In the genomic region with DNA sequence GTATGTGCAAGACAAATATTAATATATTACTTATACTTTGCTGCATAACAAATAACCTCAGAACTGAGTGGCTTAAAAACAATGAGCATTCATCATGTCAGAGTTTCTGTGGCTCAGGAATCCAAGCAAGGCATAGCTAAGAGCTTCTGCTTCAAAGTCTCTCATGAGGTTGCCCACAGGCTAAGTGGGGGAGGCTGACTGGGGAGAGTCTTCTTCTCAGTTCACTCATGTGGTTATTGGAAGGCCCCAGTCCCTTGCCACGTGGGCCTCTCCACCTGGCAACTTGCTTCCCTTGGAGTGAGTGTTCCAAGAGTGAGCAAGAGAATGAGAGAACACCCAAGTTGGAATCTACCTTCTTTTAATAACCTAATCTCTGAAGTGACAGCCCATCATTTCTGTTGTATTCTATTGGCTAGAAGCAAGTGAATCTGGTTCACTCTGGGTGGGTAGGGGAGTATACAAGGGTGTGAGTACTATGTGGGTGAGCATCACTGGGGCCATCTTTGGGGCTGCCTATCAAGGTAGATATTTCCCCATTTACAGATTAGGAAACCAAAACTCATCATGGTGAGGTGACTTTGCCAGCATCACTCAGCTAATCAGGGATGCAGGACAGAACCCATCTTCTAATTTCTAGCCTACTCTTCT, we compare ENCODE assay signal across 26 cellular contexts. TPM values are rescaled to one million over a fixed set of nuclear protein-coding genes. Genes with fewer than 3 reads are reported as not detected.
DNase-seq lines count a peak whose midpoint lies in the region; ATAC-seq and TF ChIP-seq lines count a peak whose summit lies in the region.
"Had no signal": no experiment of that assay in that cellular context is flagged by ENCODE, and none has a peak within 500 bp of the region (broad histone marks: within the 10 kb centered on the region; RNA-seq: fewer than 3 reads in every experiment).

No MANE protein-coding gene starts in this region.

- no peak for ATAC-seq in lower lobe of right lung
- ATAC-seq: CD8-positive, alpha-beta T cell; heart right ventricle; naive thymus-derived CD8-positive, alpha-beta T cell had no signal

- H3K4me3 Mint-ChIP-seq in Calu3 (ENCODE audit: low read depth, unreplicated experiment), result no peak overlapping the region
- H3K4me3 Mint-ChIP-seq: CD8-positive, alpha-beta T cell; naive thymus-derived CD8-positive, alpha-beta T cell had no signal

- no TSS peak for BruUV-seq in Calu3 (replicated peaks; lab: Mats Ljungman, UMichigan)

- no peaks in the 10 kb centered on the region for H3K27me3 Mint-ChIP-seq in Calu3 (ENCODE audit: unreplicated experiment)

- intact Hi-C loops in Calu3 (cut with micrococcal nuclease; ENCODE audit: unreplicated experiment), result no loop called here
- intact Hi-C loops in lower lobe of right lung (cut with DNase I), result no loop called here

- peak; percentile 34 to 52 for DNase-seq in activated CD4-positive, alpha-beta T cell treated with anti-CD3 and anti-CD28 coated beads, Interleukin-2, amount 50 U/mL, for 48 hours
- no peak for DNase-seq in activated CD4-positive, alpha-beta T cell treated with anti-CD3 and anti-CD28 coated beads, Interleukin-2, amount 50 U/mL, for 4 hours
- peak; percentile 40 for DNase-seq in Calu3
- DNase-seq in activated naive CD4-positive, alpha-beta T cell treated with anti-CD3 and anti-CD28 coated beads, Interleukin-2, amount 50 U/mL, for 16 hours, result peak; percentile 44
- peak; percentile 27 to 64 for DNase-seq in stimulated activated CD4-positive, alpha-beta T cell treated with anti-CD3 and anti-CD28 coated beads, Interleukin-2, amount 100 ng/mL, for 24 hours
- DNase-seq in RPMI8226, result no peak
- no peak for DNase-seq in effector CD4-positive, alpha-beta T cell
- DNase-seq in lower lobe of right lung, result no peak
- DNase-seq: AML-193; amniotic stem cell; CD8-positive, alpha-beta T cell; effector CD8-positive, alpha-beta T cell; erythroblast; GDM1; heart right ventricle; IMR-90; naive thymus-derived CD8-positive, alpha-beta T cell; NCI-H1105 treated with DMSO at 0.1 percent for 48 hours; NCI-H2029 treated with DMSO at 0.1 percent for 48 hours; NCI-H774; occipital lobe; SK-N-SH; uterus had no signal

- no peaks in the 10 kb centered on the region for H3K9me3 ChIP-seq in lower lobe of right lung
- H3K9me3 ChIP-seq: breast epithelium, heart right ventricle, SK-N-SH, thoracic aorta, uterus had no signal

- H3K9me3 Mint-ChIP-seq in Calu3 (ENCODE audit: low read depth, unreplicated experiment), result no peaks in the 10 kb centered on the region
- H3K9me3 Mint-ChIP-seq: activated T-helper 2 cell treated with anti-CD3 and anti-CD28 coated beads, Interferon-gamma antibody, Interleukin-2, Interleukin-4, amounts not matched to agents 10 μg/mL and 5 μg/mL and 100 μg/mL, durations not matched to agents 14 hours and 24 hours and 36 hours; CD8-positive, alpha-beta T cell; naive thymus-derived CD8-positive, alpha-beta T cell had no signal

- peaks cover 5% of the 10 kb centered on the region for H3K4me1 ChIP-seq in lower lobe of right lung
- H3K4me1 ChIP-seq: heart right ventricle, uterus had no signal

- no peak overlapping the region for H3K27ac ChIP-seq in lower lobe of right lung
- H3K27ac ChIP-seq: breast epithelium, heart right ventricle, thoracic aorta, uterus had no signal

- CTCF ChIA-PET in Calu3 (lab: Charles Lee), result interaction anchor here (1.0 kb wide), 1 partner anchor 22 kb away, joined by 4 read pairs; no protein-coding TSS in a partner anchor

- TF ChIP-seq CTCF in Calu3 (IDR thresholded peaks at IDR 0.05; ENCODE audit: unreplicated experiment) (no peak), lower lobe of right lung (IDR thresholded peaks at IDR 0.05) (no peak)

- peaks cover 11% of the 10 kb centered on the region for H3K36me3 Mint-ChIP-seq in Calu3 (ENCODE audit: insufficient read depth, unreplicated experiment)
- H3K36me3 Mint-ChIP-seq: CD8-positive, alpha-beta T cell; naive thymus-derived CD8-positive, alpha-beta T cell had no signal

- H3K4me1 Mint-ChIP-seq in Calu3 (ENCODE audit: low read depth, unreplicated experiment), result peaks cover 20% of the 10 kb centered on the region
- H3K4me1 Mint-ChIP-seq: naive thymus-derived CD8-positive, alpha-beta T cell had no signal

- no peak overlapping the region for H3K4me3 ChIP-seq in lower lobe of right lung
- H3K4me3 ChIP-seq: breast epithelium, heart right ventricle, thoracic aorta, uterus had no signal

- no peaks in the 10 kb centered on the region for H3K36me3 ChIP-seq in lower lobe of right lung
- H3K36me3 ChIP-seq: breast epithelium, heart right ventricle, thoracic aorta had no signal

- H3K27ac Mint-ChIP-seq in Calu3 (ENCODE audit: unreplicated experiment), result no peak overlapping the region
- H3K27ac Mint-ChIP-seq: activated T-helper 2 cell treated with anti-CD3 and anti-CD28 coated beads, Interferon-gamma antibody, Interleukin-2, Interleukin-4, amounts not matched to agents 10 μg/mL and 5 μg/mL and 100 μg/mL, durations not matched to agents 14 hours and 24 hours and 36 hours; CD8-positive, alpha-beta T cell; naive thymus-derived CD8-positive, alpha-beta T cell had no signal

- H3K27me3 ChIP-seq in lower lobe of right lung (ENCODE audit: low read depth), result no peaks in the 10 kb centered on the region
- H3K27me3 ChIP-seq: breast epithelium, uterus had no signal

RNA-seq across cellular contexts. Expression of a gene that starts 36.0 kb away (rescaled TPM):
- total RNA-seq in Calu3 (2022), result 0.05 TPM in 1 of 2 replicates, not detected in the other
- total RNA-seq in lower lobe of right lung, result 0.03 TPM
- total RNA-seq: activated T-helper 2 cell treated with anti-CD3 and anti-CD28 coated beads, Interferon-gamma antibody, Interleukin-2, Interleukin-4, amounts not matched to agents 10 μg/mL and 5 μg/mL and 100 μg/mL, durations not matched to agents 14 hours and 24 hours and 36 hours; CD8-positive, alpha-beta T cell; IMR-90; naive thymus-derived CD8-positive, alpha-beta T cell had no signal

RNA-seq across cellular contexts. Expression of a gene that starts 48.1 kb away (rescaled TPM):
- total RNA-seq in Calu3 (2022) (137 and 147 TPM in 2 replicates), lower lobe of right lung (83.9 TPM)

Comparison
In these comparisons a context has a peak if more than half of its experiments do, and no peak if none do; other contexts are left out.
1. DNase-seq: peak in activated CD4-positive, alpha-beta T cell treated with anti-CD3 and anti-CD28 coated beads, Interleukin-2, amount 50 U/mL, for 48 hours (2 of 2), Calu3 (single experiment), activated naive CD4-positive, alpha-beta T cell treated with anti-CD3 and anti-CD28 coated beads, Interleukin-2, amount 50 U/mL, for 16 hours (single experiment) and stimulated activated CD4-positive, alpha-beta T cell treated with anti-CD3 and anti-CD28 coated beads, Interleukin-2, amount 100 ng/mL, for 24 hours (2 of 2); none in activated CD4-positive, alpha-beta T cell treated with anti-CD3 and anti-CD28 coated beads, Interleukin-2, amount 50 U/mL, for 4 hours (0 of 2), RPMI8226 (single experiment), effector CD4-positive, alpha-beta T cell (single experiment) and lower lobe of right lung (single experiment).